In genomic region chr1:8218351-8219092, GRCh38 we compare ENCODE assay signal across 16 cellular contexts.
A peak's percentile ranks its signal among the peaks of the same experiment; 100 is the strongest.
DNase-seq lines count a peak whose midpoint lies in the region; FAIRE-seq and TF ChIP-seq lines count a peak whose summit lies in the region.
"Had no signal": no experiment of that assay in that cellular context is flagged by ENCODE, and none has a peak within 500 bp of the region (broad histone marks: within the 10 kb centered on the region; RNA-seq: fewer than 3 reads in every experiment).

No MANE protein-coding gene starts in this region.

- H3K4me1 ChIP-seq in CD8-positive, alpha-beta memory T cell (ENCODE audit: insufficient read depth, low read length) = peaks cover 3% of the 10 kb centered on the region

- no peaks in the 10 kb centered on the region for H3K36me3 ChIP-seq in CD8-positive, alpha-beta memory T cell (ENCODE audit: insufficient read depth, low read length)
- no peaks in the 10 kb centered on the region for H3K36me3 ChIP-seq in bronchial epithelial cell (ENCODE audit: control insufficient read depth, insufficient read depth, low read length)
- H3K36me3 ChIP-seq: MG63, WERI-Rb-1 had no signal

- H3K9me3 Mint-ChIP-seq in CD8-positive, alpha-beta memory T cell = no peaks in the 10 kb centered on the region
- no peaks in the 10 kb centered on the region for H3K9me3 Mint-ChIP-seq in mesothelial cell of epicardium

- no peak overlapping the region for H3K27ac ChIP-seq in CD8-positive, alpha-beta memory T cell (ENCODE audit: low read depth, low read length)
- H3K27ac ChIP-seq: psoas muscle, WERI-Rb-1 had no signal

- no peak overlapping the region for H3K4me3 ChIP-seq in CD8-positive, alpha-beta memory T cell (ENCODE audit: low read length)
- H3K4me3 ChIP-seq in bronchial epithelial cell (ENCODE audit: low read depth, low read length) = no peak overlapping the region
- H3K4me3 ChIP-seq: MG63 had no signal

- peaks cover 14% of the 10 kb centered on the region for H3K27me3 ChIP-seq in CD8-positive, alpha-beta memory T cell (ENCODE audit: insufficient read depth, low read length, poor library complexity, severe bottlenecking)
- H3K27me3 ChIP-seq in bronchial epithelial cell (ENCODE audit: control insufficient read depth, insufficient read depth, low read length) = no peaks in the 10 kb centered on the region
- H3K27me3 ChIP-seq: MG63 had no signal

- H3K27ac Mint-ChIP-seq in CD8-positive, alpha-beta memory T cell = no peak overlapping the region
- peak overlapping the region; percentile 50 for H3K27ac Mint-ChIP-seq in mesothelial cell of epicardium

- peaks cover 29 to 65% of the 10 kb centered on the region in 2 donors for H3K27me3 Mint-ChIP-seq in CD8-positive, alpha-beta memory T cell
- H3K27me3 Mint-ChIP-seq in mesothelial cell of epicardium (ENCODE audit: low read depth) = no peaks in the 10 kb centered on the region

- CTCF ChIA-PET in CD8-positive, alpha-beta memory T cell (lab: Charles Lee) = no interaction called here

- DNase-seq in CD8-positive, alpha-beta memory T cell = no peak
- DNase-seq in MV-4-11 (lab: John Stamatoyannopoulos, UW) (peak; percentile 93), bronchial epithelial cell (ENCODE audit: low read depth) (peak; percentile 23), mesothelial cell of epicardium (ENCODE audit: low spot score in 2 of 2, unreplicated experiment in 2 of 2) (no peak), NCI-H1048 (lab: John Stamatoyannopoulos, UW) (no peak), GOT3 (lab: John Stamatoyannopoulos, UW) (no peak)
- DNase-seq in stimulated activated CD4-positive, alpha-beta T cell treated with anti-CD3 and anti-CD28 coated beads, Interleukin-12 subunit alpha, Interleukin-12 subunit beta, amount 100 ng/mL, for 4 hours = no peak
- DNase-seq in NK-92 treated with Interleukin-12 subunit alpha and Interleukin-12 subunit beta, amount 100 ng/mL, for 24 hours (lab: John Stamatoyannopoulos, UW) = no peak
- DNase-seq: DND-41; MG63; psoas muscle; RPMI8226; stimulated activated CD4-positive, alpha-beta T cell treated with anti-CD3 and anti-CD28 coated beads, Interleukin-4, amount 100 ng/mL, for 1 hour; stimulated activated naive CD4-positive, alpha-beta T cell; WERI-Rb-1 had no signal

- H3K36me3 Mint-ChIP-seq in CD8-positive, alpha-beta memory T cell = no peaks in the 10 kb centered on the region
- no peaks in the 10 kb centered on the region for H3K36me3 Mint-ChIP-seq in mesothelial cell of epicardium

- POLR2A ChIA-PET in CD8-positive, alpha-beta memory T cell (lab: Charles Lee) = no interaction called here

- H3K9me3 ChIP-seq in CD8-positive, alpha-beta memory T cell (ENCODE audit: low read length) = no peaks in the 10 kb centered on the region
- H3K9me3 ChIP-seq: MG63, psoas muscle had no signal

- peak; percentile 94 for FAIRE-seq in bronchial epithelial cell (lab: Jason Lieb, UNC)
- FAIRE-seq: GM12891 had no signal

- H3K4me3 Mint-ChIP-seq in CD8-positive, alpha-beta memory T cell = peak overlapping the region in 4 of 7 donors; percentile 72 to 88 (median 78)
- no peak overlapping the region for H3K4me3 Mint-ChIP-seq in mesothelial cell of epicardium

- H3K4me1 Mint-ChIP-seq in CD8-positive, alpha-beta memory T cell = peaks cover 3 to 13% (median 4%) of the 10 kb centered on the region in 3 donors
- peaks cover 40% of the 10 kb centered on the region for H3K4me1 Mint-ChIP-seq in mesothelial cell of epicardium

- TF ChIP-seq CTCF in bronchial epithelial cell (IDR thresholded peaks at IDR 0.05; ENCODE audit: insufficient read depth, low read length, severe bottlenecking) = no peak
- TF ChIP-seq CTCF in mesothelial cell of epicardium (IDR thresholded peaks at IDR 0.05; ENCODE audit: unreplicated experiment) = no peak

Comparison
In these comparisons a context has a peak if more than half of its experiments do, and no peak if none do; other contexts are left out.
1. DNase-seq: peak in MV-4-11 (single experiment) and bronchial epithelial cell (single experiment); none in CD8-positive, alpha-beta memory T cell (0 of 5), mesothelial cell of epicardium (0 of 2), NCI-H1048 (single experiment), GOT3 (single experiment), stimulated activated CD4-positive, alpha-beta T cell treated with anti-CD3 and anti-CD28 coated beads, Interleukin-12 subunit alpha, Interleukin-12 subunit beta, amount 100 ng/mL, for 4 hours (single experiment) and NK-92 treated with Interleukin-12 subunit alpha and Interleukin-12 subunit beta, amount 100 ng/mL, for 24 hours (single experiment).